Comparison of ENCODE assay signal across 8 cellular contexts in genomic region chr9:38047301-38048251, GRCh38. TPM values are rescaled to one million over a fixed set of nuclear protein-coding genes. Genes with fewer than 3 reads are reported as not detected.
DNase-seq lines count a peak whose midpoint lies in the region; ATAC-seq, FAIRE-seq and TF ChIP-seq lines count a peak whose summit lies in the region.

No MANE protein-coding gene starts in this region.

- no peak for TF ChIP-seq POLR2A in A549 (IDR thresholded peaks at IDR 0.05; ENCODE audit: low read length)

- TF ChIP-seq EP300 in A549 (IDR thresholded peaks at IDR 0.05): peak in 1 of 2 experiments; percentile 84; a peak in 3 of 5 replicates

- WGBS in A549 (ENCODE audit: missing lambda C conversion rate): 6% methylated on average over 15 of the region's 15 CpGs

- H3K79me2 ChIP-seq in fibroblast of lung (ENCODE audit: control insufficient read depth, insufficient read depth, low read length): peaks cover 76% of the 10 kb centered on the region

- peak overlapping the region; percentile 39 for H3K9ac ChIP-seq in fibroblast of lung (ENCODE audit: insufficient read depth, low read length)

- TF ChIP-seq RAD21 in A549 (conservative IDR thresholded peaks at IDR 0.05 in 1 of 2, IDR thresholded peaks at IDR 0.05 in 1 of 2): peak in 1 of 2 experiments; percentile 26; a peak in 2 of 5 replicates

- H3K4me2 ChIP-seq in A549 (peak overlapping the region; percentile 90), fibroblast of lung (ENCODE audit: extremely low read depth, insufficient read depth, low read length) (peak overlapping the region; percentile 89)

- H3K27ac ChIP-seq in A549 (peak overlapping the region; percentile 94 to 97), SJSA1 (peak overlapping the region; percentile 93), fibroblast of lung (ENCODE audit: insufficient read depth, low read length) (peak overlapping the region; percentile 75)

- peak; percentile 89 to 91 for ATAC-seq in A549
- ATAC-seq in GM21423 (IDR thresholded peaks at IDR 0.05; ENCODE audit: unreplicated experiment): no peak
- no peak for ATAC-seq in HG02840 (IDR thresholded peaks at IDR 0.05; ENCODE audit: low FRiP score, unreplicated experiment)

- POLR2A ChIA-PET in A549 (lab: Yijun Ruan, JAX): interaction anchor here (1.0 to 1.9 kb wide), 7 partner anchors 12 to 140 kb away, joined by 3 to 9 read pairs (median 4); partner anchors contain the start of gene SHB

- no peaks in the 10 kb centered on the region for H3K27me3 ChIP-seq in H7 (ENCODE audit: control insufficient read depth, insufficient read depth, low read length)
- no peaks in the 10 kb centered on the region for H3K27me3 ChIP-seq in SJSA1 (replicated peaks)
- no peaks in the 10 kb centered on the region for H3K27me3 ChIP-seq in fibroblast of lung (ENCODE audit: control insufficient read depth, insufficient read depth, low read length)

- no peak overlapping the region for H2AFZ ChIP-seq in fibroblast of lung (ENCODE audit: low read length)

- TF ChIP-seq CTCF in A549 (IDR thresholded peaks at IDR 0.05) (no peak), fibroblast of lung (conservative IDR thresholded peaks at IDR 0.05 in 1 of 2, IDR thresholded peaks at IDR 0.05 in 1 of 2; ENCODE audit: low read depth in 1 of 2, low read length in 2 of 2) (no peak)

- H3K4me3 ChIP-seq in A549 (peak overlapping the region; percentile 25; the same call in 2 of the 3 replicates), H7 (ENCODE audit: insufficient read depth, low read depth, low read length) (no peak overlapping the region), SJSA1 (no peak overlapping the region), fibroblast of lung (replicated peaks in 1 of 4; ENCODE audit: control extremely low read depth in 1 of 4, insufficient read depth in 1 of 4, low read depth in 3 of 4, low read length in 4 of 4) (peak overlapping the region in 2 of 4 experiments; percentile 8 to 26)

- H3K4me1 ChIP-seq in A549 (peaks cover 64% of the 10 kb centered on the region), SJSA1 (replicated peaks) (peaks cover 46% of the 10 kb centered on the region), fibroblast of lung (ENCODE audit: control insufficient read depth, extremely low read depth, insufficient read depth, low read length) (peaks cover 22% of the 10 kb centered on the region)

- no peak for FAIRE-seq in A549 (lab: Jason Lieb, UNC)

- H3K36me3 ChIP-seq in H7 (replicated peaks; ENCODE audit: control insufficient read depth, insufficient read depth, low read length) (no peaks in the 10 kb centered on the region), SJSA1 (peaks cover 16% of the 10 kb centered on the region), fibroblast of lung (ENCODE audit: control insufficient read depth, insufficient read depth, low read length) (no peaks in the 10 kb centered on the region)

- CTCF ChIA-PET in A549 (lab: Yijun Ruan, JAX): interaction anchor here (0.6 to 3.2 kb wide), 9 partner anchors 15 to 566 kb away, joined by 3 to 16 read pairs (median 3); no protein-coding TSS in a partner anchor

- H3K9me3 ChIP-seq in A549: no peaks in the 10 kb centered on the region
- no peaks in the 10 kb centered on the region for H3K9me3 ChIP-seq in SJSA1 (replicated peaks)
- no peaks in the 10 kb centered on the region for H3K9me3 ChIP-seq in fibroblast of lung (ENCODE audit: control insufficient read depth, insufficient read depth, low read depth, low read length)

- no peaks in the 10 kb centered on the region for H4K20me1 ChIP-seq in fibroblast of lung (ENCODE audit: control insufficient read depth, extremely low read depth, insufficient read depth, low read length)

- DNase-seq in A549 (ENCODE audit: low read depth in 1 of 2, low spot score in 1 of 2): peak; percentile 94
- peak; percentile 64 for DNase-seq in H7
- DNase-seq in SJSA1 (ENCODE audit: low read depth in 1 of 2, low spot score in 2 of 2): peak; percentile 83 to 89
- DNase-seq in fibroblast of lung (ENCODE audit: low read depth in 2 of 2): peak; percentile 78 to 98
- peak; percentile 95 for DNase-seq in myocyte (ENCODE audit: low read depth)
- no peak for DNase-seq in GF-D8 (lab: John Stamatoyannopoulos, UW)

TF ChIP-seq in A549, 52 proteins besides CTCF, POLR2A, EP300 and RAD21:
- TF ChIP-seq CBX8 (IDR thresholded peaks at IDR 0.05) (no peak), ZC3H11A (IDR thresholded peaks at IDR 0.05) (no peak), EHF (CRISPR knock-in tag; IDR thresholded peaks at IDR 0.05) (no peak; the same call in 1 of the 2 replicates), MAFK (IDR thresholded peaks at IDR 0.05; ENCODE audit: partially characterized antibody) (peak; percentile 80), JUNB (IDR thresholded peaks at IDR 0.05) (peak; percentile 82), NR3C1 (IDR thresholded peaks at IDR 0.05) (no peak), MAX (IDR thresholded peaks at IDR 0.05) (peak; percentile 70), PHF8 (IDR thresholded peaks at IDR 0.05; ENCODE audit: borderline replicate concordance, low read depth) (no peak), HDAC2 (IDR thresholded peaks at IDR 0.05) (no peak), HOXB5 (CRISPR knock-in tag; IDR thresholded peaks at IDR 0.05) (no peak), FOSL2 (IDR thresholded peaks at IDR 0.05) (peak; percentile 56; the same call in 1 of the 2 replicates), FOSL2 (CRISPR knock-in tag; IDR thresholded peaks at IDR 0.05) (peak; percentile 75), POLR2AphosphoS2 (conservative IDR thresholded peaks at IDR 0.05; ENCODE audit: low read length) (no peak), CBX2 (IDR thresholded peaks at IDR 0.05; ENCODE audit: borderline replicate concordance, low read depth) (no peak), GATA3 (IDR thresholded peaks at IDR 0.05; ENCODE audit: borderline replicate concordance) (peak; percentile 81), CEBPB (IDR thresholded peaks at IDR 0.05) (no peak; a peak in 1 of 4 replicates), NPAS2 (CRISPR knock-in tag; IDR thresholded peaks at IDR 0.05; ENCODE audit: borderline replicate concordance) (no peak), RFX5 (IDR thresholded peaks at IDR 0.05) (peak; percentile 17; the same call in 1 of the 2 replicates), ESRRA (IDR thresholded peaks at IDR 0.05; ENCODE audit: borderline replicate concordance, low read length) (no peak), JUN (IDR thresholded peaks at IDR 0.05) (peak; percentile 76 to 83; a peak in 4 of 5 replicates), MYC (IDR thresholded peaks at IDR 0.05; ENCODE audit: borderline replicate concordance, low read length) (0 out of 2 replicates have a peak, but pooled peaks have one; percentile 20)

RNA-seq across cellular contexts. Expression of gene SHB, which starts 21.5 kb away (rescaled TPM):
- 15.4 and 16.4 TPM in 2 replicates for polyA plus RNA-seq in A549 (2011; rRNA removed)
- polyA plus RNA-seq in A549 (2012; cell fraction: cytosol; rRNA removed): 20.9 and 25.8 TPM in 2 replicates
- polyA plus RNA-seq in A549 (2012; cell fraction: nucleus; rRNA removed): 18.9 and 20.7 TPM in 2 replicates
- polyA plus RNA-seq in A549 (2017; fragmentation: RNase III; extraction: RNeasy Plus Mini Kit Qiagen cat#74134 plus additional on column Dnase treatment): 21.6 to 22.4 TPM (median 22.0 TPM) in 3 replicates
- 23.8 and 23.9 TPM in 2 replicates for polyA minus RNA-seq in A549 (2011; rRNA and poly(A)+ RNA removed)
- 11.6 and 18.0 TPM in 2 replicates for total RNA-seq in H7 (2014; rRNA removed; shearing (Covaris generic))
- 12.1 and 19.3 TPM in 2 replicates for total RNA-seq in SJSA1 (2014; rRNA removed; shearing (Covaris generic))
- 12.6 and 13.9 TPM in 2 replicates for total RNA-seq in fibroblast of lung
- polyA plus RNA-seq in fibroblast of lung: 9.9 and 16.9 TPM in 2 replicates
- 13.0 and 21.1 TPM in 2 replicates for polyA plus RNA-seq in fibroblast of lung (2012)
- polyA minus RNA-seq in fibroblast of lung (ENCODE audit: low replicate concordance): 16.5 and 24.5 TPM in 2 replicates
- total RNA-seq in myocyte: 13.3 and 20.7 TPM in 2 replicates
- polyA plus RNA-seq in myocyte (2012): 31.8 TPM

Comparison
In these comparisons a context has a peak if more than half of its experiments do, and no peak if none do; other contexts are left out.
1. ATAC-seq: peak in A549 (2 of 2); none in GM21423 (single experiment) and HG02840 (single experiment).
2. Peak in every context shown above with its lines, with median percentiles within 50 percentile points of each other: H3K27ac ChIP-seq.